Comparison of ENCODE assay signal across 24 cellular contexts in the genomic region with DNA sequence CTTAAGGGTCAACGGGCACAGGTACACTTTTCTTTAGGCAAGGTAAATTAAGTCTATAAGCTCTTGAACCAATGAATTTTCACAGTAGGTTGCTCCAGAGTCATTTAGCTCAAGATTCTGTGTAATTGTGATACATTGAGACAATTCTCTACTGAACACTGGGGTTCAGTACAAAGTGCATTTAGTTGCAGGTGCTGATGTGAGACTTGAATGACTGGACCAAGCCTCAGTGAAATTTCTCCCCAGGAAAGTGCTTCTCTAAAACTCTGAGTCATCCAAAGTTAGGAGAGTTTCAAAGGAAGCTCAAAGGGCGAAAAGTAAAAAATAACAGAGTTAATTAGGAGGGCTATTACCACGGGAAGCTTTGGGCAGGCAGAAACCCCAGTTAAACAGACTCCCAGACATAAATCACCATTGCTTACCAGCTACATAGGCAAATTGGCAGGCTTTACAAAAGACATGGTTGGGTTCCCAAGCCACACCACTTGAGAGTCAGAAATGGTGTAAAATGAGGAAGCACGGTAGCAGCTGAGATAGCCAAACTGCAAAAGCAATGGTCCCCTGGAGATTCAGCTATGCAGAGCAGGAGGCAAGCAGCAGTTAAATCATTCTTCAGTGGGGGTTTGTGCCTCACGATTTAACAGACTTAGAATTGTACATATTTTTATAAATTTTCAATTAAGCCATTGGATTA.
DNase-seq lines count a peak whose midpoint lies in the region; ATAC-seq and TF ChIP-seq lines count a peak whose summit lies in the region.
"Had no signal": no experiment of that assay in that cellular context is flagged by ENCODE, and none has a peak within 500 bp of the region (broad histone marks: within the 10 kb centered on the region; RNA-seq: fewer than 3 reads in every experiment).

No MANE protein-coding gene starts in this region.

- no peak overlapping the region for H3K4ac ChIP-seq in mesendoderm (ENCODE audit: low read depth, low read length)

- no peak overlapping the region for H3K9ac ChIP-seq in mesendoderm (ENCODE audit: low read length)

- DNase-seq in OCI-LY7 (ENCODE audit: low spot score), result peak; percentile 2
- peak; percentile 2 for DNase-seq in mesendoderm
- DNase-seq in nucleus accumbens (lab: John Stamatoyannopoulos, UW), result no peak
- no peak for DNase-seq in stimulated activated CD4-positive, alpha-beta T cell treated with anti-CD3 and anti-CD28 coated beads, Interleukin-4, amount 100 ng/mL, for 1 hour
- DNase-seq in stimulated activated naive CD8-positive, alpha-beta T cell treated with anti-CD3 and anti-CD28 coated beads, Interleukin-15, amount 100 ng/mL, for 72 hours, result no peak
- no peak for DNase-seq in cerebellum (ENCODE audit: low spot score)
- DNase-seq: activated CD8-positive, alpha-beta memory T cell treated with anti-CD3 and anti-CD28 coated beads, Interleukin-2, amount 50 U/mL, for 4 hours; activated naive CD8-positive, alpha-beta T cell treated with anti-CD3 and anti-CD28 coated beads, Interleukin-2, amount 10 ng/mL, durations not matched to agents 7 days and 5 days; CD4-positive, alpha-beta memory T cell; DMS79 treated with DMSO at 0.1 percent for 48 hours; effector memory CD4-positive, alpha-beta T cell; gastrocnemius medialis; mesenchymal stem cell; naive thymus-derived CD4-positive, alpha-beta T cell; NCI-H1436; PC-9; posterior cingulate gyrus; stimulated activated naive CD4-positive, alpha-beta T cell treated with Interleukin-2 at 50 U/mL for 16 hours; transverse colon had no signal

- H4K5ac ChIP-seq in mesendoderm (ENCODE audit: low read length), result no peak overlapping the region

- H3K23ac ChIP-seq in mesendoderm (ENCODE audit: low read length), result no peak overlapping the region

- H3K4me2 ChIP-seq in OCI-LY7 (ENCODE audit: low read length), result no peak overlapping the region
- H3K4me2 ChIP-seq in mesendoderm (ENCODE audit: low read length), result no peak overlapping the region
- H3K4me2 ChIP-seq: PC-9 had no signal

- no peaks in the 10 kb centered on the region for H3K9me3 ChIP-seq in OCI-LY7 (ENCODE audit: low read length)
- H3K9me3 ChIP-seq: esophagus muscularis mucosa, gastrocnemius medialis, transverse colon had no signal

- no CpG with 5 or more reads among the region's 5 CpGs for WGBS in mesendoderm (ENCODE audit: extremely low coverage, insufficient coverage, low lambda C conversion rate)

- H3K4me3 ChIP-seq in OCI-LY7 (ENCODE audit: low read depth, low read length, poor library complexity, severe bottlenecking) (no peak overlapping the region), mesendoderm (ENCODE audit: low read length) (no peak overlapping the region)
- H3K4me3 ChIP-seq: esophagus muscularis mucosa, gastrocnemius medialis, PC-9, transverse colon had no signal

- H3K27ac ChIP-seq in OCI-LY7 (ENCODE audit: low read depth, low read length, poor library complexity, severe bottlenecking) (no peak overlapping the region), mesendoderm (ENCODE audit: low read depth, low read length) (no peak overlapping the region)
- H3K27ac ChIP-seq: esophagus muscularis mucosa, gastrocnemius medialis, PC-9, transverse colon had no signal

- H2AFZ ChIP-seq in OCI-LY7 (ENCODE audit: low read length), result no peak overlapping the region
- H2AFZ ChIP-seq: PC-9 had no signal

- H3K79me2 ChIP-seq in OCI-LY7 (ENCODE audit: insufficient read depth, low read depth, low read length) (no peaks in the 10 kb centered on the region), mesendoderm (ENCODE audit: control insufficient read depth, insufficient read depth, low read length) (no peaks in the 10 kb centered on the region)

- H3K4me1 ChIP-seq in OCI-LY7 (ENCODE audit: insufficient read depth, low read length, poor library complexity, severe bottlenecking) (no peaks in the 10 kb centered on the region), mesendoderm (ENCODE audit: control insufficient read depth, low read depth, low read length) (no peaks in the 10 kb centered on the region)
- H3K4me1 ChIP-seq: esophagus muscularis mucosa, gastrocnemius medialis, transverse colon had no signal

- H2BK5ac ChIP-seq in mesendoderm (ENCODE audit: low read length), result no peak overlapping the region

- H2BK15ac ChIP-seq in mesendoderm (replicated peaks; ENCODE audit: low read depth), result no peak overlapping the region

- H3K27ac Mint-ChIP-seq in stimulated activated naive CD8-positive, alpha-beta T cell treated with anti-CD3 and anti-CD28 coated beads, Interleukin-15, amount 100 ng/mL, for 72 hours, result no peak overlapping the region
- H3K27ac Mint-ChIP-seq: activated naive CD8-positive, alpha-beta T cell treated with anti-CD3 and anti-CD28 coated beads, Interleukin-2, amount 10 ng/mL, durations not matched to agents 7 days and 5 days; activated T-helper 2 cell treated with anti-CD3 and anti-CD28 coated beads, Interferon-gamma antibody, Interleukin-2, Interleukin-4, amounts not matched to agents 10 μg/mL and 5 μg/mL and 100 μg/mL, durations not matched to agents 14 hours and 24 hours and 36 hours; CD4-positive, alpha-beta memory T cell; naive thymus-derived CD4-positive, alpha-beta T cell had no signal

- H3K27me3 ChIP-seq in mesendoderm (ENCODE audit: insufficient read depth, low read length, poor library complexity), result no peaks in the 10 kb centered on the region
- H3K27me3 ChIP-seq: esophagus muscularis mucosa, gastrocnemius medialis, transverse colon had no signal

- intact Hi-C loops in OCI-LY7 (cut with micrococcal nuclease; ENCODE audit: unreplicated experiment), result no loop called here

- no peaks in the 10 kb centered on the region for H3K27me3 Mint-ChIP-seq in stimulated activated naive CD8-positive, alpha-beta T cell treated with anti-CD3 and anti-CD28 coated beads, Interleukin-15, amount 100 ng/mL, for 72 hours
- H3K27me3 Mint-ChIP-seq: activated naive CD8-positive, alpha-beta T cell treated with anti-CD3 and anti-CD28 coated beads, Interleukin-2, amount 10 ng/mL, durations not matched to agents 7 days and 5 days; CD4-positive, alpha-beta memory T cell; naive thymus-derived CD4-positive, alpha-beta T cell had no signal

- POLR2A ChIA-PET in OCI-LY7 (lab: Charles Lee), result no interaction called here

- H3K4me3 Mint-ChIP-seq in stimulated activated naive CD8-positive, alpha-beta T cell treated with anti-CD3 and anti-CD28 coated beads, Interleukin-15, amount 100 ng/mL, for 72 hours, result no peak overlapping the region
- H3K4me3 Mint-ChIP-seq: activated naive CD8-positive, alpha-beta T cell treated with anti-CD3 and anti-CD28 coated beads, Interleukin-2, amount 10 ng/mL, durations not matched to agents 7 days and 5 days; CD4-positive, alpha-beta memory T cell; naive thymus-derived CD4-positive, alpha-beta T cell had no signal

- H3K9me3 Mint-ChIP-seq in stimulated activated naive CD8-positive, alpha-beta T cell treated with anti-CD3 and anti-CD28 coated beads, Interleukin-15, amount 100 ng/mL, for 72 hours, result peaks cover 0 to 7% of the 10 kb centered on the region in 2 donors
- H3K9me3 Mint-ChIP-seq: activated T-helper 2 cell treated with anti-CD3 and anti-CD28 coated beads, Interferon-gamma antibody, Interleukin-2, Interleukin-4, amounts not matched to agents 10 μg/mL and 5 μg/mL and 100 μg/mL, durations not matched to agents 14 hours and 24 hours and 36 hours had no signal

- H2AK5ac ChIP-seq in mesendoderm (ENCODE audit: low read length), result no peak overlapping the region

- no peak overlapping the region for H3K56ac ChIP-seq in mesendoderm (ENCODE audit: low read length)

- CTCF ChIA-PET in OCI-LY7 (lab: Charles Lee; ENCODE audit: unreplicated experiment), result no interaction called here

- ATAC-seq in GM18520 (IDR thresholded peaks at IDR 0.05; ENCODE audit: unreplicated experiment) (peak; percentile 67), HG03025 (IDR thresholded peaks at IDR 0.05; ENCODE audit: low FRiP score, unreplicated experiment) (peak; percentile 92)
- no peak for ATAC-seq in stimulated activated naive CD8-positive, alpha-beta T cell treated with anti-CD3 and anti-CD28 coated beads, Interleukin-15, amount 100 ng/mL, for 72 hours
- ATAC-seq: gastrocnemius medialis; HepG2; naive thymus-derived CD4-positive, alpha-beta T cell had no signal

- H4K20me1 ChIP-seq in OCI-LY7 (ENCODE audit: insufficient read depth, low read length), result no peaks in the 10 kb centered on the region

- no peak for TF ChIP-seq CTCF in OCI-LY7 (conservative IDR thresholded peaks at IDR 0.05; ENCODE audit: low read length)

- H3K79me1 ChIP-seq in mesendoderm (ENCODE audit: low read length), result no peaks in the 10 kb centered on the region

- H3K36me3 ChIP-seq in OCI-LY7 (ENCODE audit: insufficient read depth, low read length) (no peaks in the 10 kb centered on the region), mesendoderm (ENCODE audit: control insufficient read depth, insufficient read depth, low read length) (no peaks in the 10 kb centered on the region)
- H3K36me3 ChIP-seq: esophagus muscularis mucosa, gastrocnemius medialis, transverse colon had no signal

- no peak overlapping the region for H3K18ac ChIP-seq in mesendoderm (ENCODE audit: low read length)

- no peaks in the 10 kb centered on the region for H3K9me2 ChIP-seq in OCI-LY7 (ENCODE audit: insufficient read depth, low read length)

- no peak overlapping the region for H2BK120ac ChIP-seq in mesendoderm (ENCODE audit: low read depth, low read length)

- H4K8ac ChIP-seq in mesendoderm (ENCODE audit: low read depth, low read length), result no peak overlapping the region

- BruUV-seq in OCI-LY7 (replicated peaks; lab: Mats Ljungman, UMichigan), result no TSS peak

- H3K4me1 Mint-ChIP-seq in stimulated activated naive CD8-positive, alpha-beta T cell treated with anti-CD3 and anti-CD28 coated beads, Interleukin-15, amount 100 ng/mL, for 72 hours, result no peaks in the 10 kb centered on the region
- H3K4me1 Mint-ChIP-seq: activated naive CD8-positive, alpha-beta T cell treated with anti-CD3 and anti-CD28 coated beads, Interleukin-2, amount 10 ng/mL, durations not matched to agents 7 days and 5 days; CD4-positive, alpha-beta memory T cell; naive thymus-derived CD4-positive, alpha-beta T cell had no signal

Comparison
In these comparisons a context has a peak if more than half of its experiments do, and no peak if none do; other contexts are left out.
1. DNase-seq: peak in OCI-LY7 (single experiment) and mesendoderm (single experiment); none in nucleus accumbens (0 of 56), stimulated activated CD4-positive, alpha-beta T cell treated with anti-CD3 and anti-CD28 coated beads, Interleukin-4, amount 100 ng/mL, for 1 hour (single experiment), stimulated activated naive CD8-positive, alpha-beta T cell treated with anti-CD3 and anti-CD28 coated beads, Interleukin-15, amount 100 ng/mL, for 72 hours (0 of 2) and cerebellum (single experiment).